Comparison of ENCODE assay signal across 24 cellular contexts in the genomic region with DNA sequence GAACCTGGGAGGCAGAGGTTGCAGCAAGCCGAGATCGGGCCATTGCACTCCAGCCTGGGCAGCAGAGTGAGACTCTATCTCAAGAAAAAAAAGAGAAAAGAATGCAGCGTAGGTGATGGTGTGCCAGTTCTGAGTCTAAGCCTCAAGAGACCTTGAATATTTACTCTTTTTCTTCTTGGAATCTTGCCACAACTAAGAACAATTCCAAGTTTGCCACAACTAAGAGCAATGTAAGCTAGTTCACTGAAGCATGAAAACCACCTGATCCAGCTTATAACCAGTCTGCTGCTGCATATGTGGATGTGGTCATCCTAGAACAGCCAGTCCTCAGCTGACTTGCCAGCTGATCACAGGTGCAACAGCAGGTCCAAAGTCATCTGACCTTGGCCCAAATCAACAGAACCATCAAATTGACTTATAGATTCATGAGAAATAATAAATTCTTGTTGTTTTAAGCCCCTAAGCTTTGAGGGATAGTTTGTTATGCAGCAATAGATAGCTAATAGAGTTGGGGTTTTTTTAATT. TPM values are rescaled to one million over a fixed set of nuclear protein-coding genes. Genes with fewer than 3 reads are reported as not detected.
DNase-seq lines count a peak whose midpoint lies in the region; ATAC-seq and TF ChIP-seq lines count a peak whose summit lies in the region.
"Had no signal": no experiment of that assay in that cellular context is flagged by ENCODE, and none has a peak within 500 bp of the region (broad histone marks: within the 10 kb centered on the region; RNA-seq: fewer than 3 reads in every experiment).

No MANE protein-coding gene starts in this region.

- H3K36me3 ChIP-seq in thyroid gland, result no peaks in the 10 kb centered on the region
- H3K36me3 ChIP-seq: MG63 had no signal

- DNase-seq in NCI-H510A treated with DMSO at 0.1 percent for 48 hours (lab: John Stamatoyannopoulos, UW), result peak; percentile 6
- no peak for DNase-seq in NCI-H510A (lab: John Stamatoyannopoulos, UW)
- DNase-seq in NCI-H2171 treated with DMSO at 0.1 percent for 48 hours (lab: John Stamatoyannopoulos, UW), result peak; percentile 68
- DNase-seq in SW480 (ENCODE audit: low spot score), result peak; percentile 23
- DNase-seq in thyroid gland, result peak; percentile 76 to 81
- no peak for DNase-seq in GM13976 (ENCODE audit: low spot score)
- DNase-seq in T-helper 2 cell, result no peak
- DNase-seq in foreskin keratinocyte, result no peak
- DNase-seq: CD8-positive, alpha-beta T cell; GM23248; HCEC 1CT; Karpas-422; MG63; NCI-H1048; NCI-H1436 treated with DMSO at 0.1 percent for 48 hours; NCI-H2029 treated with DMSO at 0.1 percent for 48 hours; NCI-H226; NCI-H748 treated with DMSO at 0.1 percent for 48 hours; OCI-M1; SHP77 had no signal

- no peak for ATAC-seq in foreskin keratinocyte
- ATAC-seq: CD8-positive, alpha-beta T cell; GM12878 had no signal

- H3K4me1 ChIP-seq in thyroid gland, result peaks cover 0 to 3% of the 10 kb centered on the region in 2 donors
- H3K4me1 ChIP-seq in foreskin keratinocyte, result no peaks in the 10 kb centered on the region

- TF ChIP-seq CTCF in thyroid gland (IDR thresholded peaks at IDR 0.05) (no peak), GM13976 (IDR thresholded peaks at IDR 0.05; ENCODE audit: borderline replicate concordance, control extremely low read depth, extremely low read depth, insufficient read depth, missing control alignments) (no peak), foreskin keratinocyte (conservative IDR thresholded peaks at IDR 0.05) (no peak)

- H3K27ac ChIP-seq in thyroid gland (peak overlapping the region; percentile 60 to 68 (median 61)), foreskin keratinocyte (no peak overlapping the region)
- H3K27ac ChIP-seq: GM23248, SK-N-MC had no signal

- H3K9me3 ChIP-seq in thyroid gland, result no peaks in the 10 kb centered on the region
- H3K9me3 ChIP-seq: MG63 had no signal

- no peak for TF ChIP-seq POLR2A in thyroid gland (IDR thresholded peaks at IDR 0.05)

- H3K27me3 ChIP-seq in thyroid gland (no peaks in the 10 kb centered on the region), foreskin keratinocyte (no peaks in the 10 kb centered on the region)

- no peak overlapping the region for H3K4me3 ChIP-seq in thyroid gland (replicated peaks in 1 of 3)
- H3K4me3 ChIP-seq: GM12878, GM23248, MG63, SK-N-MC had no signal

- intact Hi-C loops in thyroid gland (cut with DNase I), result no loop called here

- 36 to 37% methylated on average over 3 of the region's 3 CpGs for WGBS in thyroid gland, 2 donors

- in situ Hi-C loops in GM13976 (cut with MboI; ENCODE audit: low sequenced_read_pairs, unreplicated experiment), result no loop called here

RNA-seq across cellular contexts. Expression of a gene that starts 25.4 kb away (rescaled TPM):
- total RNA-seq in thyroid gland (under 1 TPM in 3 of 4 donors, not detected in 1; 0.13 to 0.22 (median 0.17) TPM), foreskin keratinocyte (not detected in 2 replicates)
- polyA plus RNA-seq in foreskin keratinocyte, result not detected in 2 replicates
- total RNA-seq: A172; CD8-positive, alpha-beta T cell; GM12878 had no signal
- polyA plus RNA-seq: GM12878, IgD-negative memory B cell had no signal

Comparison
In these comparisons a context has a peak if more than half of its experiments do, and no peak if none do; other contexts are left out.
1. DNase-seq: peak in NCI-H510A treated with DMSO at 0.1 percent for 48 hours (single experiment), NCI-H2171 treated with DMSO at 0.1 percent for 48 hours (single experiment), SW480 (single experiment) and thyroid gland (2 of 2); none in NCI-H510A (single experiment), GM13976 (single experiment), T-helper 2 cell (0 of 5) and foreskin keratinocyte (0 of 2).